ENCODE assay signal across 9 cellular contexts in genomic region chr19:871446-872265, GRCh38. TPM values are rescaled to one million over a fixed set of nuclear protein-coding genes. Genes with fewer than 3 reads are reported as not detected.
DNase-seq lines count a peak whose midpoint lies in the region; ATAC-seq and TF ChIP-seq lines count a peak whose summit lies in the region.
"Had no signal": no experiment of that assay in that cellular context is flagged by ENCODE, and none has a peak within 500 bp of the region (broad histone marks: within the 10 kb centered on the region; RNA-seq: fewer than 3 reads in every experiment).

No MANE protein-coding gene starts in this region.

- ATAC-seq in central memory CD8-positive, alpha-beta T cell (replicated peaks; ENCODE audit: extremely low read depth, poor library complexity, severe bottlenecking): no peak
- ATAC-seq in HG02759 (IDR thresholded peaks at IDR 0.05; ENCODE audit: unreplicated experiment): no peak

- peak overlapping the region; percentile 82 for H3K27ac Mint-ChIP-seq in central memory CD8-positive, alpha-beta T cell (ENCODE audit: low read depth)
- no peak overlapping the region for H3K27ac Mint-ChIP-seq in neural progenitor cell

- H3K4me3 ChIP-seq in HUES64 (ENCODE audit: low read length): peak overlapping the region; percentile 27; the same call in 1 of the 2 replicates
- no peak overlapping the region for H3K4me3 ChIP-seq in neural progenitor cell

- H3K36me3 Mint-ChIP-seq in central memory CD8-positive, alpha-beta T cell (ENCODE audit: insufficient read depth): peaks cover 24% of the 10 kb centered on the region
- peaks cover 13% of the 10 kb centered on the region for H3K36me3 Mint-ChIP-seq in neural progenitor cell

- peak overlapping the region; percentile 65 for H3K4me3 Mint-ChIP-seq in central memory CD8-positive, alpha-beta T cell
- H3K4me3 Mint-ChIP-seq in neural progenitor cell: peak overlapping the region; percentile 53

- H3K4me2 ChIP-seq in neural progenitor cell: peak overlapping the region; percentile 13

- H3K9me3 Mint-ChIP-seq in central memory CD8-positive, alpha-beta T cell: no peaks in the 10 kb centered on the region
- no peaks in the 10 kb centered on the region for H3K9me3 Mint-ChIP-seq in neural progenitor cell

- TF ChIP-seq CTCF in neural progenitor cell (IDR thresholded peaks at IDR 0.05): no peak
- TF ChIP-seq CTCF in GM10266 (IDR thresholded peaks at IDR 0.05; ENCODE audit: control insufficient read depth, insufficient read depth, low read depth, missing control alignments): no peak

- peaks cover 20% of the 10 kb centered on the region for H4K20me1 ChIP-seq in neural progenitor cell (ENCODE audit: low read depth)

- H3K9ac ChIP-seq in HUES64 (ENCODE audit: low read depth, low read length) (no peak overlapping the region), neural progenitor cell (no peak overlapping the region)

- 60% methylated on average over 22 of the region's 33 CpGs for WGBS in HUES64

- H3K27ac ChIP-seq in HUES64 (ENCODE audit: low read depth, low read length): peak overlapping the region; percentile 70; the same call in 1 of the 2 replicates
- peak overlapping the region; percentile 68 for H3K27ac ChIP-seq in neural progenitor cell

- peaks cover 30% of the 10 kb centered on the region for H3F3A ChIP-seq in neural progenitor cell (ENCODE audit: low read depth)

- no peaks in the 10 kb centered on the region for H3K79me2 ChIP-seq in neural progenitor cell (ENCODE audit: low read depth)

- H3K27me3 ChIP-seq in HUES64 (ENCODE audit: insufficient read depth, low read length): no peaks in the 10 kb centered on the region
- no peaks in the 10 kb centered on the region for H3K27me3 ChIP-seq in neural progenitor cell

- H3K4me1 ChIP-seq in HUES64 (ENCODE audit: insufficient read depth, low read length) (no peaks in the 10 kb centered on the region), neural progenitor cell (peaks cover 7% of the 10 kb centered on the region)

- H3K9me3 ChIP-seq in HUES64 (ENCODE audit: insufficient read depth, low read depth, low read length) (no peaks in the 10 kb centered on the region), neural progenitor cell (ENCODE audit: low read depth) (no peaks in the 10 kb centered on the region)

- no peaks in the 10 kb centered on the region for H3K27me3 Mint-ChIP-seq in central memory CD8-positive, alpha-beta T cell
- H3K27me3 Mint-ChIP-seq in neural progenitor cell (ENCODE audit: insufficient read depth, low read depth): peaks cover 5% of the 10 kb centered on the region

- peaks cover 7% of the 10 kb centered on the region for H3K4me1 Mint-ChIP-seq in central memory CD8-positive, alpha-beta T cell
- H3K4me1 Mint-ChIP-seq in neural progenitor cell: peaks cover 7% of the 10 kb centered on the region

- DNase-seq in D341Med (ENCODE audit: low spot score) (peak; percentile 65), neural progenitor cell (ENCODE audit: low spot score) (peak; percentile 75), GM10266 (ENCODE audit: extremely low spot score) (no peak), NCI-H2196 treated with DMSO at 0.1 percent for 48 hours (lab: John Stamatoyannopoulos, UW; ENCODE audit: unreplicated experiment) (no peak)
- DNase-seq in central memory CD8-positive, alpha-beta T cell (ENCODE audit: low spot score in 2 of 2): no peak

- H3K36me3 ChIP-seq in HUES64 (ENCODE audit: insufficient read depth, low read length) (peaks cover 28% of the 10 kb centered on the region), neural progenitor cell (no peaks in the 10 kb centered on the region)

- no peak overlapping the region for H2AFZ ChIP-seq in neural progenitor cell (replicated peaks)

RNA-seq across cellular contexts. Expression of gene CFD, which starts 12.2 kb away (rescaled TPM):
- polyA plus RNA-seq in HUES64 (2013, experiment 1 of 2): 0.35 TPM
- polyA plus RNA-seq in HUES64 (2013, experiment 2 of 2): not detected
- total RNA-seq in neural progenitor cell (ENCODE audit: low replicate concordance): 0.90 TPM in 1 of 2 replicates, not detected in the other
- total RNA-seq: HT1080 had no signal

RNA-seq across cellular contexts. Expression of gene ELANE, which starts 19.6 kb away (rescaled TPM):
- not detected for polyA plus RNA-seq in HUES64 (2013, experiment 1 of 2)
- not detected for polyA plus RNA-seq in HUES64 (2013, experiment 2 of 2)
- total RNA-seq in neural progenitor cell (ENCODE audit: low replicate concordance): not detected in 2 replicates
- total RNA-seq: dermis microvascular lymphatic vessel endothelial cell, HT1080 had no signal

RNA-seq across cellular contexts. Expression of gene MED16, which starts 21.3 kb away (rescaled TPM):
- 53.6 TPM for polyA plus RNA-seq in HUES64 (2013, experiment 1 of 2)
- 56.6 TPM for polyA plus RNA-seq in HUES64 (2013, experiment 2 of 2)
- 14.4 and 46.9 TPM in 2 replicates for total RNA-seq in neural progenitor cell (ENCODE audit: low replicate concordance)

RNA-seq across cellular contexts. Expression of gene RNU6-9, which starts 21.6 kb away (rescaled TPM):
- under 0.01 TPM for polyA plus RNA-seq in HUES64 (2013, experiment 1 of 2)
- under 0.01 TPM for polyA plus RNA-seq in HUES64 (2013, experiment 2 of 2)
- total RNA-seq in neural progenitor cell (ENCODE audit: low replicate concordance): not detected in 2 replicates
- total RNA-seq: dermis microvascular lymphatic vessel endothelial cell, HT1080 had no signal

RNA-seq across cellular contexts. Expression of gene PRTN3, which starts 30.9 kb away (rescaled TPM):
- not detected for polyA plus RNA-seq in HUES64 (2013, experiment 1 of 2)
- not detected for polyA plus RNA-seq in HUES64 (2013, experiment 2 of 2)
- 0.28 TPM in 1 of 2 replicates, not detected in the other for total RNA-seq in neural progenitor cell (ENCODE audit: low replicate concordance)
- total RNA-seq: dermis microvascular lymphatic vessel endothelial cell, HT1080 had no signal

Comparison
In these comparisons a context has a peak if more than half of its experiments do, and no peak if none do; other contexts are left out.
1. DNase-seq: peak in D341Med (single experiment) and neural progenitor cell (single experiment); none in central memory CD8-positive, alpha-beta T cell (0 of 2), GM10266 (single experiment) and NCI-H2196 treated with DMSO at 0.1 percent for 48 hours (single experiment).